ENCODE assay signal across 27 cellular contexts in the genomic region with DNA sequence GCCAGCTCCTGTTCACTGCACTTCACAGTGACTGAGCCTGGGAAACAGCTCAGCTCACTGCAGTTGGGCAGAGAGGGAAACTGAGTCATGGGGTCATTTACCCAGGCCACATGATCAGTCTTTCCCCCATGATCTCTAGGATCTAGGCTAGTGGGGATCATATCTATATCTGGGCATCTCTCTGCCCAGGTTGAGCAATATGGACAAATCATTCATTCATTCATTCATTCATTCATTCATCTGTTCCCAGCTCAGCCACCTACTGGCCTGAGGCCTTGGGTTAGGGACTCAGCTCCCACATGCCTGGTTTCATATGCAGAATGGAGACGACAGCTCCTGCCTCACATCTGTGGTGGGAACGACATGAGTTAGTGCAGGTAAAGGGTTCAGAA. TPM values are rescaled to one million over a fixed set of nuclear protein-coding genes. Genes with fewer than 3 reads are reported as not detected.
"Had no signal": no experiment of that assay in that cellular context is flagged by ENCODE, and none has a peak within 500 bp of the region (broad histone marks: within the 10 kb centered on the region; RNA-seq: fewer than 3 reads in every experiment).

No MANE protein-coding gene starts in this region.

- H3K27me3 ChIP-seq: brain microvascular endothelial cell had no signal

- FAIRE-seq: TTC549 had no signal

- ATAC-seq: activated CD8-positive, alpha-beta T cell treated with anti-CD3 and anti-CD28 coated beads for 36 hours had no signal

- H3K27ac Mint-ChIP-seq: activated CD4-positive, alpha-beta T cell treated with anti-CD3 and anti-CD28 coated beads, Interleukin-2, amount 10 ng/mL, durations not matched to agents 24 days and 14 days; activated CD8-positive, alpha-beta T cell treated with anti-CD3 and anti-CD28 coated beads for 36 hours; activated naive CD8-positive, alpha-beta T cell treated with anti-CD3 and anti-CD28 coated beads for 36 hours; T-helper 1 cell treated with Interleukin-12 subunit alpha and Interleukin-12 subunit beta and Interleukin-4 antibody, amounts not matched to agents 30 μg/mL and 1 μg/mL, for 36 hours; T-helper 2 cell treated with Interferon-gamma antibody and Interleukin-4, amounts not matched to agents 5 μg/mL and 100 μg/mL, for 36 hours had no signal

- H3K9me3 ChIP-seq: SJCRH30 had no signal

- H3K4me3 Mint-ChIP-seq: activated CD4-positive, alpha-beta T cell treated with anti-CD3 and anti-CD28 coated beads, Interleukin-2, amount 10 ng/mL, durations not matched to agents 24 days and 14 days; activated CD8-positive, alpha-beta T cell treated with anti-CD3 and anti-CD28 coated beads for 36 hours; activated naive CD8-positive, alpha-beta T cell treated with anti-CD3 and anti-CD28 coated beads for 36 hours; T-helper 1 cell treated with Interleukin-12 subunit alpha and Interleukin-12 subunit beta and Interleukin-4 antibody, amounts not matched to agents 30 μg/mL and 1 μg/mL, for 36 hours; T-helper 2 cell treated with Interferon-gamma antibody and Interleukin-4, amounts not matched to agents 5 μg/mL and 100 μg/mL, for 36 hours had no signal

- H3K9me3 Mint-ChIP-seq: activated CD4-positive, alpha-beta T cell treated with anti-CD3 and anti-CD28 coated beads, Interleukin-2, amount 10 ng/mL, durations not matched to agents 24 days and 14 days; activated CD8-positive, alpha-beta T cell treated with anti-CD3 and anti-CD28 coated beads for 36 hours; activated naive CD8-positive, alpha-beta T cell treated with anti-CD3 and anti-CD28 coated beads for 36 hours; T-helper 1 cell treated with Interleukin-12 subunit alpha and Interleukin-12 subunit beta and Interleukin-4 antibody, amounts not matched to agents 30 μg/mL and 1 μg/mL, for 36 hours; T-helper 2 cell treated with Interferon-gamma antibody and Interleukin-4, amounts not matched to agents 5 μg/mL and 100 μg/mL, for 36 hours had no signal

- DNase-seq: activated CD4-positive, alpha-beta T cell treated with anti-CD3 and anti-CD28 coated beads, Interleukin-2, amount 50 U/mL, for 4 hours; activated CD8-positive, alpha-beta memory T cell treated with anti-CD3 and anti-CD28 coated beads, Interleukin-2, amount 50 U/mL, for 4 hours; activated CD8-positive, alpha-beta T cell treated with anti-CD3 and anti-CD28 coated beads for 36 hours; activated naive CD4-positive, alpha-beta T cell treated with Interleukin-2 at 50 U/mL for 16 hours; activated naive CD8-positive, alpha-beta T cell treated with anti-CD3 and anti-CD28 coated beads for 36 hours; activated T-cell treated with anti-CD3 and anti-CD28 coated beads for 4 hours; amniotic stem cell; brain microvascular endothelial cell; central memory CD4-positive, alpha-beta T cell; MM.1S; MV-4-11; NCI-H1092; NCI-H1436 treated with DMSO at 0.1 percent for 48 hours; NCI-H1694 treated with DMSO at 0.1 percent for 48 hours; NCI-H2029; NCI-H345; NCI-H524 treated with DMSO at 0.1 percent for 48 hours; SHP77; SJCRH30 had no signal

- H3K27me3 Mint-ChIP-seq: activated CD4-positive, alpha-beta T cell treated with anti-CD3 and anti-CD28 coated beads, Interleukin-2, amount 10 ng/mL, durations not matched to agents 24 days and 14 days had no signal

- H3K4me1 ChIP-seq: SJCRH30 had no signal

- H3K4me1 Mint-ChIP-seq: activated CD4-positive, alpha-beta T cell treated with anti-CD3 and anti-CD28 coated beads, Interleukin-2, amount 10 ng/mL, durations not matched to agents 24 days and 14 days; activated naive CD8-positive, alpha-beta T cell treated with anti-CD3 and anti-CD28 coated beads for 36 hours had no signal

- H3K36me3 Mint-ChIP-seq: activated naive CD8-positive, alpha-beta T cell treated with anti-CD3 and anti-CD28 coated beads for 36 hours had no signal

- H3K27ac ChIP-seq: brain microvascular endothelial cell, SJCRH30, SK-N-MC had no signal

- H3K36me3 ChIP-seq: brain microvascular endothelial cell, SJCRH30 had no signal

- H3K4me3 ChIP-seq: SJCRH30, SK-N-MC had no signal

RNA-seq across cellular contexts. Expression of gene HMX1, which starts 45.3 kb away (rescaled TPM):
- total RNA-seq: activated CD4-positive, alpha-beta T cell treated with anti-CD3 and anti-CD28 coated beads, Interleukin-2, amount 10 ng/mL, durations not matched to agents 24 days and 14 days; activated CD8-positive, alpha-beta T cell treated with anti-CD3 and anti-CD28 coated beads for 36 hours; activated naive CD8-positive, alpha-beta T cell treated with anti-CD3 and anti-CD28 coated beads for 36 hours; aorta; LHCN-M2; RPMI7951; SJCRH30 had no signal
- polyA plus RNA-seq: aorta had no signal
